In genomic region chr4:123659759-123660158, GRCh38 we compare ENCODE assay signal across 9 cellular contexts.
DNase-seq lines count a peak whose midpoint lies in the region; ATAC-seq and TF ChIP-seq lines count a peak whose summit lies in the region.
"Had no signal": no experiment of that assay in that cellular context is flagged by ENCODE, and none has a peak within 500 bp of the region (broad histone marks: within the 10 kb centered on the region; RNA-seq: fewer than 3 reads in every experiment).

No MANE protein-coding gene starts in this region.

- no peak overlapping the region for H3K9ac ChIP-seq in OCI-LY3 (ENCODE audit: low read length)

- TF ChIP-seq CTCF in 22Rv1 (IDR thresholded peaks at IDR 0.05) (peak; percentile 25; the same call in 1 of the 2 replicates), OCI-LY3 (IDR thresholded peaks at IDR 0.05; ENCODE audit: low read depth, low read length) (peak; percentile 45), fibroblast of pulmonary artery (IDR thresholded peaks at IDR 0.05; ENCODE audit: low read length, missing control alignments) (peak; percentile 20)

- no peaks in the 10 kb centered on the region for H3K9me3 ChIP-seq in OCI-LY3 (ENCODE audit: insufficient read depth, low read length)

- H3K27ac ChIP-seq in 22Rv1 (no peak overlapping the region), OCI-LY3 (ENCODE audit: low read length) (no peak overlapping the region)

- H3K4me1 ChIP-seq in OCI-LY3 (ENCODE audit: low read length) = no peaks in the 10 kb centered on the region

- H3K4me2 ChIP-seq in OCI-LY3 (ENCODE audit: low read length) = no peak overlapping the region

- no peaks in the 10 kb centered on the region for H3K36me3 ChIP-seq in OCI-LY3 (replicated peaks; ENCODE audit: low read depth, low read length)

- H4K20me1 ChIP-seq in OCI-LY3 (ENCODE audit: insufficient read depth, low read length) = no peaks in the 10 kb centered on the region

- DNase-seq in fibroblast of pulmonary artery (ENCODE audit: low read depth) (peak; percentile 29), T-helper 9 cell (no peak), activated gamma-delta T cell treated with Interleukin-2 at 50 U/mL for 16 hours (no peak), middle frontal gyrus (ENCODE audit: extremely low spot score, low spot score) (no peak)
- DNase-seq: DMS79 had no signal

- H3K79me2 ChIP-seq in OCI-LY3 (ENCODE audit: low read length) = no peaks in the 10 kb centered on the region

- no peak overlapping the region for H2AFZ ChIP-seq in OCI-LY3 (ENCODE audit: low read depth, low read length)

- H3K27me3 ChIP-seq in OCI-LY3 (ENCODE audit: low read depth, low read length) = peaks cover 25% of the 10 kb centered on the region

- peak; percentile 64 for ATAC-seq in GM18519 (IDR thresholded peaks at IDR 0.05; ENCODE audit: low FRiP score, unreplicated experiment)
- no peak for ATAC-seq in HG02981 (IDR thresholded peaks at IDR 0.05; ENCODE audit: unreplicated experiment)

- H3K4me3 ChIP-seq in OCI-LY3 (ENCODE audit: low read length) (no peak overlapping the region), fibroblast of pulmonary artery (replicated peaks; ENCODE audit: low read depth, low read length) (no peak overlapping the region)
